Comparison of ENCODE assay signal across 8 cellular contexts in the genomic region with DNA sequence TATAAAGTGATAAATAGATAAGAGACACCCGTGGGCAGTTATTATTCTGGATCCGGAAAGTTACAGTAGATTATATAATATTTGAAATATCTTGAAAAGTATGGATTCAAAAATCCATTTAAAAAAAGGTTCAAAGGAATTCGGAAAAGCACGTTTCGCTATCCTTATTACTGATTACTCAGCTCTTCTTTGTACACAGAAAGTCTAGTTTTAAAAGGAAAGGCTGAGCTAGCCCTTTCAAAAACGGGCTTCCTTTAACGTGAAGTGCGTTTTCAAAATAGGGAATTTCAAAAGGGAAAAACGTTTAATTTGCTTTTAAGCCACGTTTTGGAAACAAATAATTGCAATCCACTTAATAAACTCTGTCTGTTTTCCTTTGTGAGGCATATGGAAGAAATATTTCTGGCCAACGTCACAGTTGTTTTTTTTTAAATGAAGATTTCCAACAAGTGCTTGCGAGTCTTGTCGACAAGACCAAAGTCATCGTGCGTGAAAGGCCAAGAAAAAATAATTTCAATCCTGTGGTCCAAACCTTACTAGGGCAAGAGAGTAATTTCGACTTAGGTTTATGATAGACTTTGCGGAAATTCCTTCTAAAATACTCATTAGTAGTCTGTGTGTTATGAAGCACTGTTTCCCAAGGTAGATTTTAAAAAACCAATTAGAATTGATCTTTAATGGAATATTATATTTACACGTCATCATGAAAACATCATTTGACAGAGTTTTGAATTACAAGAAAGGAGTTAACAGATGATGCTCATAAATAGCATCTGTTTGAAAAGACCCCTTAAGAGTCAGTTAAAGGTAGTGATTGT. TPM values are rescaled to one million over a fixed set of nuclear protein-coding genes. Genes with fewer than 3 reads are reported as not detected.
DNase-seq lines count a peak whose midpoint lies in the region; ATAC-seq, FAIRE-seq and TF ChIP-seq lines count a peak whose summit lies in the region.

No MANE protein-coding gene starts in this region.

- H3K27me3 ChIP-seq in psoas muscle (ENCODE audit: insufficient read depth in 3 of 3, low read length in 2 of 3), result no peaks in the 10 kb centered on the region

- 7 to 10% (median 8%) methylated on average over 18 of the region's 18 CpGs for WGBS in psoas muscle, 3 donors

- H3K36me3 ChIP-seq in psoas muscle (ENCODE audit: insufficient read depth in 1 of 2, low read depth in 1 of 2), result no peaks in the 10 kb centered on the region

- DNase-seq in A172 (ENCODE audit: low spot score) (peak; percentile 49), GM18507 (ENCODE audit: extremely low spot score, insufficient read length, low read depth) (no peak), fibroblast of pulmonary artery (ENCODE audit: low read depth) (peak; percentile 45), psoas muscle (no peak), left lobe of liver (ENCODE audit: low spot score) (no peak)
- no peak for DNase-seq in stimulated activated naive CD4-positive, alpha-beta T cell treated with Interleukin-2 at 50 U/mL for 16 hours (lab: John Stamatoyannopoulos, UW)

- peaks cover 25% of the 10 kb centered on the region for H3K4me1 ChIP-seq in psoas muscle

- H3K4me3 ChIP-seq in fibroblast of pulmonary artery (replicated peaks; ENCODE audit: low read depth, low read length) (peak overlapping the region; percentile 72), psoas muscle (peak overlapping the region; percentile 84)

- H3K9me3 ChIP-seq in psoas muscle, result no peaks in the 10 kb centered on the region

- H3K27ac ChIP-seq in psoas muscle, result peak overlapping the region; percentile 99

- intact Hi-C loops in psoas muscle (cut with DNase I), result loop anchor here (1.0 to 10.0 kb wide), 2 partner anchors 9 to 797 kb away; a partner anchor contains a TSS

- ATAC-seq in psoas muscle (no peak), GM21526 (IDR thresholded peaks at IDR 0.05; ENCODE audit: low FRiP score, unreplicated experiment) (no peak), left lobe of liver (no peak)

- TF ChIP-seq CTCF in fibroblast of pulmonary artery (IDR thresholded peaks at IDR 0.05; ENCODE audit: low read length, missing control alignments) (no peak), psoas muscle (IDR thresholded peaks at IDR 0.05) (no peak)

- FAIRE-seq in GM18507 (lab: Jason Lieb, UNC), result peak; percentile 26
- peak; percentile 68 for FAIRE-seq in TTC549 (lab: Jason Lieb, UNC)

RNA-seq across cellular contexts. Expression of a gene that starts 2.4 kb away (rescaled TPM):
- total RNA-seq in A172 (2014; rRNA removed; shearing (Covaris generic)), result 0.53 and 2.4 TPM in 2 replicates
- total RNA-seq in psoas muscle, result under 1 TPM; 0.15 to 0.79 (median 0.35) TPM
- polyA plus RNA-seq in psoas muscle, result under 1 TPM; 0.04 to 0.21 (median 0.11) TPM
- total RNA-seq in left lobe of liver, result 3.4 TPM

RNA-seq across cellular contexts. Expression of a gene that starts 6.2 kb away (rescaled TPM):
- total RNA-seq in A172 (2014; rRNA removed; shearing (Covaris generic)), result 22.7 and 26.0 TPM in 2 replicates
- total RNA-seq in psoas muscle (10 to 100 TPM; 11.8 to 21.1 (median 16.9) TPM), left lobe of liver (19.5 TPM)
- polyA plus RNA-seq in psoas muscle, result 10 to 100 TPM in 1 of 3 donors, 1 to 10 TPM in 2; 9.6 to 16.0 (median 10.0) TPM

Comparison
In these comparisons a context has a peak if more than half of its experiments do, and no peak if none do; other contexts are left out.
1. DNase-seq: peak in A172 (single experiment) and fibroblast of pulmonary artery (single experiment); none in GM18507 (single experiment), psoas muscle (0 of 2), stimulated activated naive CD4-positive, alpha-beta T cell treated with Interleukin-2 at 50 U/mL for 16 hours (single experiment) and left lobe of liver (single experiment).